15 cellular contexts compared by ENCODE assay signal in genomic region chr16:11876306-11876705, GRCh38. TPM values are rescaled to one million over a fixed set of nuclear protein-coding genes. Genes with fewer than 3 reads are reported as not detected.
DNase-seq lines count a peak whose midpoint lies in the region; ATAC-seq, FAIRE-seq and TF ChIP-seq lines count a peak whose summit lies in the region.
"Had no signal": no experiment of that assay in that cellular context is flagged by ENCODE, and none has a peak within 500 bp of the region (broad histone marks: within the 10 kb centered on the region; RNA-seq: fewer than 3 reads in every experiment).

No MANE protein-coding gene starts in this region.

- H3K36me3 ChIP-seq in endodermal cell (ENCODE audit: control insufficient read depth, insufficient read depth, low read length), result peaks cover 78% of the 10 kb centered on the region

- no peak for TF ChIP-seq CTCF in endodermal cell (conservative IDR thresholded peaks at IDR 0.05)
- TF ChIP-seq CTCF in progenitor cell of endocrine pancreas (IDR thresholded peaks at IDR 0.05; ENCODE audit: unreplicated experiment), result no peak

- no peaks in the 10 kb centered on the region for H3K27me3 Mint-ChIP-seq in activated naive CD8-positive, alpha-beta T cell
- H3K27me3 Mint-ChIP-seq in activated naive CD8-positive, alpha-beta T cell treated with anti-CD3 and anti-CD28 coated beads, Interleukin-2, amount 50 U/mL, for 24 hours, result no peaks in the 10 kb centered on the region
- peaks cover 71% of the 10 kb centered on the region for H3K27me3 Mint-ChIP-seq in endodermal cell (ENCODE audit: insufficient read depth)
- H3K27me3 Mint-ChIP-seq in progenitor cell of endocrine pancreas, result no peaks in the 10 kb centered on the region

- H3K9ac ChIP-seq in endodermal cell (ENCODE audit: extremely low read depth, low read length, poor library complexity, severe bottlenecking), result no peak overlapping the region

- H3K4me3 ChIP-seq in endodermal cell (ENCODE audit: low read length), result no peak overlapping the region
- H3K4me3 ChIP-seq: K562 had no signal

- H3K4me1 ChIP-seq in endodermal cell (ENCODE audit: control insufficient read depth, insufficient read depth, low read length), result peaks cover 5% of the 10 kb centered on the region

- peaks cover 10% of the 10 kb centered on the region for H3K36me3 Mint-ChIP-seq in activated naive CD8-positive, alpha-beta T cell
- H3K36me3 Mint-ChIP-seq in activated naive CD8-positive, alpha-beta T cell treated with anti-CD3 and anti-CD28 coated beads, Interleukin-2, amount 50 U/mL, for 24 hours (ENCODE audit: low read depth), result peaks cover 56% of the 10 kb centered on the region
- H3K36me3 Mint-ChIP-seq in endodermal cell (ENCODE audit: low read depth) (peaks cover 63% of the 10 kb centered on the region), progenitor cell of endocrine pancreas (ENCODE audit: insufficient read depth) (peaks cover 24% of the 10 kb centered on the region)

- H3K9me3 Mint-ChIP-seq in activated naive CD8-positive, alpha-beta T cell (ENCODE audit: low read depth), result no peaks in the 10 kb centered on the region
- no peaks in the 10 kb centered on the region for H3K9me3 Mint-ChIP-seq in activated naive CD8-positive, alpha-beta T cell treated with anti-CD3 and anti-CD28 coated beads, Interleukin-2, amount 50 U/mL, for 24 hours
- H3K9me3 Mint-ChIP-seq in endodermal cell (no peaks in the 10 kb centered on the region), progenitor cell of endocrine pancreas (ENCODE audit: low read depth) (no peaks in the 10 kb centered on the region)

- FAIRE-seq in GM12891 (lab: Jason Lieb, UNC) (peak; percentile 16), GM12892 (lab: Jason Lieb, UNC) (no peak)

- WGBS in endodermal cell (ENCODE audit: insufficient coverage in 1 of 2, insufficient read length in 1 of 2), 2 experiments, result 74 to 86% methylated on average over 6 to 12 of the region's 12 CpGs

- DNase-seq in activated naive CD8-positive, alpha-beta T cell treated with anti-CD3 and anti-CD28 coated beads, Interleukin-2, amount 50 U/mL, for 24 hours, result no peak
- DNase-seq in GM12891 (ENCODE audit: insufficient read length, low spot score) (no peak), endodermal cell (peak; percentile 78), progenitor cell of endocrine pancreas (ENCODE audit: low spot score, unreplicated experiment) (no peak), GDM1 (lab: John Stamatoyannopoulos, UW) (no peak), GM12892 (ENCODE audit: insufficient read length) (no peak)
- DNase-seq: C1 segment of cervical spinal cord, NCI-H187, NCI-H2227 treated with DMSO at 0.1 percent for 48 hours, NCI-H510A treated with DMSO at 0.1 percent for 48 hours, NCI-H774, OCI-M1, SIG-M5 had no signal

- TF ChIP-seq POLR2A in GM12891 (IDR thresholded peaks at IDR 0.05; ENCODE audit: low read depth, low read length) (no peak), GM12892 (IDR thresholded peaks at IDR 0.05; ENCODE audit: low read depth, low read length) (no peak)

- H3K4me3 Mint-ChIP-seq in activated naive CD8-positive, alpha-beta T cell, result no peak overlapping the region
- H3K4me3 Mint-ChIP-seq in activated naive CD8-positive, alpha-beta T cell treated with anti-CD3 and anti-CD28 coated beads, Interleukin-2, amount 50 U/mL, for 24 hours, result no peak overlapping the region
- no peak overlapping the region for H3K4me3 Mint-ChIP-seq in endodermal cell
- no peak overlapping the region for H3K4me3 Mint-ChIP-seq in progenitor cell of endocrine pancreas (ENCODE audit: low read depth)

- no peaks in the 10 kb centered on the region for H3K9me3 ChIP-seq in endodermal cell (ENCODE audit: control insufficient read depth, low read length)

- ATAC-seq in activated naive CD8-positive, alpha-beta T cell treated with anti-CD3 and anti-CD28 coated beads, Interleukin-2, amount 50 U/mL, for 24 hours, result no peak
- ATAC-seq: K562 had no signal

- H3K27me3 ChIP-seq in endodermal cell (ENCODE audit: control insufficient read depth, insufficient read depth, low read length, poor library complexity, severe bottlenecking), result peaks cover 36% of the 10 kb centered on the region

- peak overlapping the region; percentile 22 for H3K27ac Mint-ChIP-seq in activated naive CD8-positive, alpha-beta T cell
- H3K27ac Mint-ChIP-seq in activated naive CD8-positive, alpha-beta T cell treated with anti-CD3 and anti-CD28 coated beads, Interleukin-2, amount 50 U/mL, for 24 hours, result no peak overlapping the region
- H3K27ac Mint-ChIP-seq in endodermal cell (peak overlapping the region; percentile 30), progenitor cell of endocrine pancreas (peak overlapping the region; percentile 78)

- peaks cover 4% of the 10 kb centered on the region for H3K4me1 Mint-ChIP-seq in activated naive CD8-positive, alpha-beta T cell (ENCODE audit: low read depth)
- no peaks in the 10 kb centered on the region for H3K4me1 Mint-ChIP-seq in activated naive CD8-positive, alpha-beta T cell treated with anti-CD3 and anti-CD28 coated beads, Interleukin-2, amount 50 U/mL, for 24 hours
- H3K4me1 Mint-ChIP-seq in endodermal cell (peaks cover 13% of the 10 kb centered on the region), progenitor cell of endocrine pancreas (ENCODE audit: low read depth) (peaks cover 1% of the 10 kb centered on the region)

- no peak overlapping the region for H3K27ac ChIP-seq in endodermal cell (ENCODE audit: low read depth, low read length)

TF ChIP-seq in GM12891, 5 proteins besides CTCF, POLR2A, EP300 and RAD21:
- no peak for TF ChIP-seq POU2F2 (IDR thresholded peaks at IDR 0.05; ENCODE audit: low read depth, low read length)
- TF ChIP-seq POLR2AphosphoS5 (IDR thresholded peaks at IDR 0.05; ENCODE audit: low read depth, low read length), result no peak
- TF ChIP-seq TAF1 (IDR thresholded peaks at IDR 0.05; ENCODE audit: low read depth, low read length), result no peak
- TF ChIP-seq SPI1 (IDR thresholded peaks at IDR 0.05; ENCODE audit: low read depth, low read length), result no peak
- TF ChIP-seq PAX5 (IDR thresholded peaks at IDR 0.05; ENCODE audit: insufficient read depth, low read length, severe bottlenecking), result no peak

RNA-seq across cellular contexts. Expression of gene RSL1D1, which starts 25.0 kb away (rescaled TPM):
- 174 TPM for polyA plus RNA-seq in GM12891 (2012; ENCODE audit: low read depth, missing spikeins)
- total RNA-seq in endodermal cell, result 100 to 1,000 TPM; 148 to 162 TPM
- polyA plus RNA-seq in endodermal cell (2013, experiment 1 of 2), result 159 TPM
- 146 TPM for polyA plus RNA-seq in endodermal cell (2013, experiment 2 of 2)
- 133 and 139 TPM in 2 replicates for total RNA-seq in progenitor cell of endocrine pancreas
- 304 TPM for polyA plus RNA-seq in GM12892 (2012; ENCODE audit: missing spikeins)

RNA-seq across cellular contexts. Expression of gene GSPT1, which starts 39.5 kb away (rescaled TPM):
- polyA plus RNA-seq in GM12891 (2012; ENCODE audit: low read depth, missing spikeins), result 67.9 TPM
- total RNA-seq in endodermal cell (100 to 1,000 TPM; 110 to 115 TPM), progenitor cell of endocrine pancreas (89.9 and 92.5 TPM in 2 replicates)
- 94.4 TPM for polyA plus RNA-seq in endodermal cell (2013, experiment 1 of 2)
- 97.2 TPM for polyA plus RNA-seq in endodermal cell (2013, experiment 2 of 2)
- 87.4 TPM for polyA plus RNA-seq in GM12892 (2012; ENCODE audit: missing spikeins)
